Comparison of ENCODE assay signal across 24 cellular contexts in the genomic region with DNA sequence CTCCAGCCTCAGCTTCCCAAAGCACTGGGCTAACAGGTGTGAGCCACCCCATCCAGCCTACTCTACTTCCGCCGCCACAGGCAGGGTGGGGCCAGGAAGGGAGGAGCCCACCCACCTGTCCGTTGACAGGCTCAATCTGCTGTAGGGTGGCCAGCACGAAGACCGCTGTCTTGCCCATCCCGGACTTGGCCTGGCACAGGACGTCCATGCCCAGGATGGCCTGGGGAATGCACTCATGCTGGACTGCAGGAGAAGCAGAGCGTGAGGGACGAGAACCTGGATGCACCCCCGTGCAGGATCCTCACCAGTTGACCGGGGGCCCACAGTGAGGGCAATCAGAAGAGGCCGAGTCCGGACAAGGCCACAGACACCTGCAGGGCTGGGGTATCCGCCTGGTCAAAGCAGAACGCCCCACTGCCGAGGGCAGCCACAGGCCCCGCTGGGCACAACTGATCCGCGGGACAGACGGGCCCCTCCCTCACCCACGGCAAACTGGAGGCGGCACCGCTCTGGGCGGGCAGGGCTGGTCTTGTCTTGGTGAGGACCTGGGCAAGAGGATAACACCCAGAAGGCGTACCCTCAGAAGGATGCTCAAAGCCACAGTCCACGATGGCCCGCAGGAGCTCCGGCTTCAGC. TPM values are rescaled to one million over a fixed set of nuclear protein-coding genes. Genes with fewer than 3 reads are reported as not detected.
A peak's percentile ranks its signal among the peaks of the same experiment; 100 is the strongest.
DNase-seq lines count a peak whose midpoint lies in the region; ATAC-seq, FAIRE-seq and TF ChIP-seq lines count a peak whose summit lies in the region.
"Had no signal": no experiment of that assay in that cellular context is flagged by ENCODE, and none has a peak within 500 bp of the region (broad histone marks: within the 10 kb centered on the region; RNA-seq: fewer than 3 reads in every experiment).

No MANE protein-coding gene starts in this region.

- WGBS in heart left ventricle, 4 donors = 89 to 90% (median 90%) methylated on average over 20 to 28 of the region's 28 CpGs

- peak; percentile 65 for DNase-seq in activated effector memory CD4-positive, alpha-beta T cell treated with anti-CD3 and anti-CD28 coated beads, Interleukin-2, amount 50 U/mL, for 16 hours
- no peak for DNase-seq in activated effector memory CD4-positive, alpha-beta T cell treated with Interleukin-2 at 50 U/mL for 16 hours
- DNase-seq in ecto neural progenitor cell (ENCODE audit: low spot score) (peak; percentile 30), heart left ventricle (no peak), D721Med (ENCODE audit: insufficient read length, low spot score) (no peak), GM12891 (ENCODE audit: insufficient read length, low spot score) (no peak)
- no peak for DNase-seq in stimulated activated effector memory CD8-positive, alpha-beta T cell treated with anti-CD3 and anti-CD28 coated beads, Interleukin-12 subunit alpha, Interleukin-12 subunit beta, amount 100 ng/mL, for 72 hours (ENCODE audit: low spot score in 2 of 2)
- DNase-seq: activated CD8-positive, alpha-beta T cell treated with anti-CD3 and anti-CD28 coated beads for 36 hours; amygdala; DMS53; Kasumi-1; left ventricle myocardium inferior; NCI-H1930; NCI-H345; small intestine; stimulated activated CD4-positive, alpha-beta T cell treated with anti-CD3 and anti-CD28 coated beads, Interleukin-4, amount 100 ng/mL, for 1 hour had no signal

- H3K27ac Mint-ChIP-seq in IgD-negative memory B cell = peak overlapping the region; percentile 59 to 97 (median 96)
- peak overlapping the region; percentile 86 for H3K27ac Mint-ChIP-seq in stimulated activated effector memory CD8-positive, alpha-beta T cell treated with anti-CD3 and anti-CD28 coated beads, Interleukin-12 subunit alpha, Interleukin-12 subunit beta, amount 100 ng/mL, for 72 hours
- H3K27ac Mint-ChIP-seq: activated T-helper 1 cell treated with anti-CD3 and anti-CD28 coated beads, Interleukin-12 subunit alpha, Interleukin-12 subunit beta, Interleukin-2, Interleukin-4 antibody, amounts not matched to agents 30 ng/mL and 10 ng/mL and 1 ng/mL, durations not matched to agents 14 hours and 24 hours and 36 hours had no signal

- H3K9me3 Mint-ChIP-seq in IgD-negative memory B cell = no peaks in the 10 kb centered on the region
- H3K9me3 Mint-ChIP-seq in stimulated activated effector memory CD8-positive, alpha-beta T cell treated with anti-CD3 and anti-CD28 coated beads, Interleukin-12 subunit alpha, Interleukin-12 subunit beta, amount 100 ng/mL, for 72 hours = no peaks in the 10 kb centered on the region
- H3K9me3 Mint-ChIP-seq: activated CD8-positive, alpha-beta T cell treated with anti-CD3 and anti-CD28 coated beads for 36 hours; activated T-helper 1 cell treated with anti-CD3 and anti-CD28 coated beads, Interleukin-12 subunit alpha, Interleukin-12 subunit beta, Interleukin-2, Interleukin-4 antibody, amounts not matched to agents 30 ng/mL and 10 ng/mL and 1 ng/mL, durations not matched to agents 14 hours and 24 hours and 36 hours; CD14-positive monocyte; dendritic cell treated with granulocyte-macrophage colony-stimulating factor and Interleukin-4, amounts not matched to agents 40 ng/mL and 50 ng/mL, for 4 days had no signal

- H3K4me3 Mint-ChIP-seq in IgD-negative memory B cell = peak overlapping the region in 3 of 4 donors; percentile 5 to 83 (median 57)
- peak overlapping the region; percentile 30 for H3K4me3 Mint-ChIP-seq in stimulated activated effector memory CD8-positive, alpha-beta T cell treated with anti-CD3 and anti-CD28 coated beads, Interleukin-12 subunit alpha, Interleukin-12 subunit beta, amount 100 ng/mL, for 72 hours
- H3K4me3 Mint-ChIP-seq: activated CD8-positive, alpha-beta T cell treated with anti-CD3 and anti-CD28 coated beads for 36 hours; activated T-helper 1 cell treated with anti-CD3 and anti-CD28 coated beads, Interleukin-12 subunit alpha, Interleukin-12 subunit beta, Interleukin-2, Interleukin-4 antibody, amounts not matched to agents 30 ng/mL and 10 ng/mL and 1 ng/mL, durations not matched to agents 14 hours and 24 hours and 36 hours; CD14-positive monocyte; dendritic cell treated with granulocyte-macrophage colony-stimulating factor and Interleukin-4, amounts not matched to agents 40 ng/mL and 50 ng/mL, for 4 days had no signal

- FAIRE-seq in D721Med (lab: Jason Lieb, UNC) (no peak), GM12891 (lab: Jason Lieb, UNC) (no peak)
- FAIRE-seq: endothelial cell of umbilical vein, RCC 7860, small intestine had no signal

- H3K27me3 Mint-ChIP-seq in IgD-negative memory B cell = no peaks in the 10 kb centered on the region
- H3K27me3 Mint-ChIP-seq: activated CD8-positive, alpha-beta T cell treated with anti-CD3 and anti-CD28 coated beads for 36 hours; dendritic cell treated with granulocyte-macrophage colony-stimulating factor and Interleukin-4, amounts not matched to agents 40 ng/mL and 50 ng/mL, for 4 days had no signal

- no peak overlapping the region for H3K4me3 ChIP-seq in heart left ventricle
- H3K4me3 ChIP-seq: left ventricle myocardium inferior had no signal

- H3K4me1 Mint-ChIP-seq in IgD-negative memory B cell = peaks cover 40 to 51% (median 51%) of the 10 kb centered on the region in 3 donors
- peaks cover 89% of the 10 kb centered on the region for H3K4me1 Mint-ChIP-seq in stimulated activated effector memory CD8-positive, alpha-beta T cell treated with anti-CD3 and anti-CD28 coated beads, Interleukin-12 subunit alpha, Interleukin-12 subunit beta, amount 100 ng/mL, for 72 hours

- no peaks in the 10 kb centered on the region for H3K27me3 ChIP-seq in heart left ventricle
- H3K27me3 ChIP-seq: neutrophil had no signal

- H3K9me3 ChIP-seq in heart left ventricle = no peaks in the 10 kb centered on the region
- H3K9me3 ChIP-seq: left ventricle myocardium inferior, neutrophil had no signal

- intact Hi-C loops in heart left ventricle (cut with DNase I) = no loop called here

- peaks cover 0 to 72% (median 27%) of the 10 kb centered on the region in 12 donors for H3K4me1 ChIP-seq in heart left ventricle

- no peak for TF ChIP-seq POLR2A in heart left ventricle (IDR thresholded peaks at IDR 0.05)
- TF ChIP-seq POLR2A in GM12891 (IDR thresholded peaks at IDR 0.05; ENCODE audit: low read depth, low read length) = no peak

- no peak for TF ChIP-seq CTCF in heart left ventricle (IDR thresholded peaks at IDR 0.05)
- no peak for TF ChIP-seq CTCF in D721Med (IDR thresholded peaks at IDR 0.05; ENCODE audit: insufficient read depth, missing control alignments)

- peaks cover 2% of the 10 kb centered on the region for H3K36me3 Mint-ChIP-seq in IgD-negative memory B cell
- H3K36me3 Mint-ChIP-seq in stimulated activated effector memory CD8-positive, alpha-beta T cell treated with anti-CD3 and anti-CD28 coated beads, Interleukin-12 subunit alpha, Interleukin-12 subunit beta, amount 100 ng/mL, for 72 hours = peaks cover 100% of the 10 kb centered on the region

- no peak overlapping the region for H3K27ac ChIP-seq in heart left ventricle
- H3K27ac ChIP-seq: VCaP had no signal

- ATAC-seq in stimulated activated effector memory CD8-positive, alpha-beta T cell treated with anti-CD3 and anti-CD28 coated beads, Interleukin-12 subunit alpha, Interleukin-12 subunit beta, amount 100 ng/mL, for 72 hours = no peak
- ATAC-seq in heart left ventricle = no peak
- ATAC-seq: activated CD8-positive, alpha-beta T cell treated with anti-CD3 and anti-CD28 coated beads for 36 hours had no signal

- H3K36me3 ChIP-seq in heart left ventricle = peaks cover 2 to 77% (median 56%) of the 10 kb centered on the region in 9 donors

TF ChIP-seq in GM12891, 5 proteins besides CTCF, POLR2A, EP300 and RAD21:
- TF ChIP-seq SPI1 (IDR thresholded peaks at IDR 0.05; ENCODE audit: low read depth, low read length) (no peak), TAF1 (IDR thresholded peaks at IDR 0.05; ENCODE audit: low read depth, low read length) (no peak), POU2F2 (IDR thresholded peaks at IDR 0.05; ENCODE audit: low read depth, low read length) (no peak), PAX5 (IDR thresholded peaks at IDR 0.05; ENCODE audit: insufficient read depth, low read length, severe bottlenecking) (no peak), POLR2AphosphoS5 (IDR thresholded peaks at IDR 0.05; ENCODE audit: low read depth, low read length) (no peak)
TF ChIP-seq in GM12891: peak in this region for 0.

RNA-seq across cellular contexts. Expression of a gene that starts 6.6 kb away (rescaled TPM):
- polyA plus RNA-seq in IgD-negative memory B cell (169 TPM), heart left ventricle (100 to 1,000 TPM in 1 of 2 donors, 10 to 100 TPM in 1; 42.4 to 109 TPM)
- total RNA-seq in heart left ventricle = 10 to 100 TPM; 18.0 to 44.4 (median 30.2) TPM
- 153 TPM for polyA plus RNA-seq in GM12891 (2012; ENCODE audit: low read depth, missing spikeins)

RNA-seq across cellular contexts. Expression of a gene that starts 20.6 kb away (rescaled TPM):
- 52.6 TPM for polyA plus RNA-seq in IgD-negative memory B cell
- total RNA-seq in heart left ventricle = 100 to 1,000 TPM; 119 to 206 (median 136) TPM
- polyA plus RNA-seq in heart left ventricle = 100 to 1,000 TPM; 109 to 126 TPM
- polyA plus RNA-seq in GM12891 (2012; ENCODE audit: low read depth, missing spikeins) = 77.0 TPM

RNA-seq across cellular contexts. Expression of a gene that starts 31.3 kb away (rescaled TPM):
- polyA plus RNA-seq in IgD-negative memory B cell = 89.3 TPM
- 10 to 100 TPM; 30.1 to 92.7 (median 45.8) TPM for total RNA-seq in heart left ventricle
- polyA plus RNA-seq in heart left ventricle = 10 to 100 TPM; 10.1 to 48.5 TPM
- polyA plus RNA-seq in GM12891 (2012; ENCODE audit: low read depth, missing spikeins) = 59.8 TPM

Comparison
In these comparisons a context has a peak if more than half of its experiments do, and no peak if none do; other contexts are left out.
1. DNase-seq: peak in activated effector memory CD4-positive, alpha-beta T cell treated with anti-CD3 and anti-CD28 coated beads, Interleukin-2, amount 50 U/mL, for 16 hours (single experiment) and ecto neural progenitor cell (single experiment); none in activated effector memory CD4-positive, alpha-beta T cell treated with Interleukin-2 at 50 U/mL for 16 hours (single experiment), stimulated activated effector memory CD8-positive, alpha-beta T cell treated with anti-CD3 and anti-CD28 coated beads, Interleukin-12 subunit alpha, Interleukin-12 subunit beta, amount 100 ng/mL, for 72 hours (0 of 2), heart left ventricle (0 of 5), D721Med (single experiment) and GM12891 (single experiment).